ENCODE assay signal across 9 cellular contexts in genomic region chr7:99234185-99234584, GRCh38. TPM values are rescaled to one million over a fixed set of nuclear protein-coding genes. Genes with fewer than 3 reads are reported as not detected.
"Had no signal": no experiment of that assay in that cellular context is flagged by ENCODE, and none has a peak within 500 bp of the region (broad histone marks: within the 10 kb centered on the region; RNA-seq: fewer than 3 reads in every experiment).

No MANE protein-coding gene starts in this region.

- DNase-seq: GDM1, GF-D8 had no signal

- H3K4me3 ChIP-seq: GM12878 had no signal

- ATAC-seq: GM12878 had no signal

- FAIRE-seq: G401.6, GM12878, GM12891, GM12892, GM18507, GM19239 had no signal

RNA-seq across cellular contexts. Expression of gene KPNA7, which starts 26.3 kb away (rescaled TPM):
- total RNA-seq: G401, GM12878 had no signal

RNA-seq across cellular contexts. Expression of gene MYH16, which starts 38.5 kb away (rescaled TPM):
- total RNA-seq: G401 had no signal
